In the genomic region with DNA sequence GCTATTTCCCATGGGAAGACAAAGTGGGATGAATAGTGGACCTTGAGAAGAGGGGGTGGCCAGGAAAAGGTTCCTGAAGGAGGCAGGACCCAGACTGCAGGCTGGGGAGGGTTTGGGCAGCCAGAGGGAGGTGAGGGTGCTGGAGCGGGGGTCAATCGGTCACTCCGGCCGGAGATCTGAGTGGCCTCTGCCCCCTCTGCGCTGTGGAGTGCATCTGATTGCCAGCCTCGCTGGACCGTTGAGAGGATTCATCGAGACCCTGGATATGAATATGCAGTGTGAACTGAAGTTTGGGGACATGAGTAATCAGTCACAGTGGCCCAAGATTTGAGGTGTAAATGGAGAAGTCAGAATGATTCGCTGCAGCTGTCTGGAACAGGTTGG, we compare ENCODE assay signal across 6 cellular contexts. TPM values are rescaled to one million over a fixed set of nuclear protein-coding genes. Genes with fewer than 3 reads are reported as not detected.
DNase-seq lines count a peak whose midpoint lies in the region; ATAC-seq and TF ChIP-seq lines count a peak whose summit lies in the region.

No MANE protein-coding gene starts in this region.

- H3K27me3 ChIP-seq in DND-41 (ENCODE audit: insufficient read depth, low read length, poor library complexity) (no peaks in the 10 kb centered on the region), mononuclear cell (ENCODE audit: insufficient read depth, low read length) (no peaks in the 10 kb centered on the region)

- no peak for TF ChIP-seq CTCF in DND-41 (IDR thresholded peaks at IDR 0.05; ENCODE audit: borderline replicate concordance, extremely low read depth, low read length, poor library complexity, severe bottlenecking)

- H3K27ac ChIP-seq in DND-41 (ENCODE audit: low read length): peak overlapping the region; percentile 91

- ATAC-seq in DND-41 (ENCODE audit: insufficient read depth, low read depth) (no peak), HG03280 (IDR thresholded peaks at IDR 0.05; ENCODE audit: unreplicated experiment) (no peak), GM18498 (IDR thresholded peaks at IDR 0.05; ENCODE audit: unreplicated experiment) (no peak)
- ATAC-seq in activated naive CD8-positive, alpha-beta T cell treated with anti-CD3 and anti-CD28 coated beads, Interleukin-2, amount 10 ng/mL, durations not matched to agents 7 days and 5 days (ENCODE audit: low read depth): no peak

- peak overlapping the region; percentile 94 for H3K4me2 ChIP-seq in DND-41 (ENCODE audit: insufficient read depth, low read length)

- H3K79me2 ChIP-seq in DND-41 (ENCODE audit: insufficient read depth, low read length): peaks cover 50% of the 10 kb centered on the region

- H3K36me3 Mint-ChIP-seq in activated naive CD8-positive, alpha-beta T cell treated with anti-CD3 and anti-CD28 coated beads, Interleukin-2, amount 10 ng/mL, durations not matched to agents 7 days and 5 days: peaks cover 21% of the 10 kb centered on the region

- H3K9me3 ChIP-seq in DND-41 (ENCODE audit: insufficient read depth, low read length, severe bottlenecking) (no peaks in the 10 kb centered on the region), mononuclear cell (ENCODE audit: low read depth, low read length) (no peaks in the 10 kb centered on the region)

- H3K4me1 ChIP-seq in DND-41 (ENCODE audit: insufficient read depth, low read length) (peaks cover 61% of the 10 kb centered on the region), mononuclear cell (ENCODE audit: insufficient read depth, low read length) (peaks cover 66% of the 10 kb centered on the region)

- H3K27ac Mint-ChIP-seq in activated naive CD8-positive, alpha-beta T cell treated with anti-CD3 and anti-CD28 coated beads, Interleukin-2, amount 10 ng/mL, durations not matched to agents 7 days and 5 days: peak overlapping the region; percentile 100

- POLR2A ChIA-PET in activated naive CD8-positive, alpha-beta T cell treated with anti-CD3 and anti-CD28 coated beads, Interleukin-2, amount 10 ng/mL, durations not matched to agents 7 days and 5 days (lab: Charles Lee): interaction anchor here (0.8 to 3.8 kb wide), 10 partner anchors 8 to 214 kb away, joined by 3 to 13 read pairs (median 7); partner anchors contain the start of genes CCDC106, FIZ1, ZNF581 and ZNF628

- peaks cover 3% of the 10 kb centered on the region for H3K36me3 ChIP-seq in DND-41 (ENCODE audit: insufficient read depth, low read length)

- H3K4me1 Mint-ChIP-seq in activated naive CD8-positive, alpha-beta T cell treated with anti-CD3 and anti-CD28 coated beads, Interleukin-2, amount 10 ng/mL, durations not matched to agents 7 days and 5 days: peaks cover 43% of the 10 kb centered on the region

- H3K27me3 Mint-ChIP-seq in activated naive CD8-positive, alpha-beta T cell treated with anti-CD3 and anti-CD28 coated beads, Interleukin-2, amount 10 ng/mL, durations not matched to agents 7 days and 5 days: peaks cover 7% of the 10 kb centered on the region

- peak overlapping the region; percentile 100 for H3K4me3 Mint-ChIP-seq in activated naive CD8-positive, alpha-beta T cell treated with anti-CD3 and anti-CD28 coated beads, Interleukin-2, amount 10 ng/mL, durations not matched to agents 7 days and 5 days

- H3K9ac ChIP-seq in DND-41 (ENCODE audit: low read depth, low read length): peak overlapping the region; percentile 89

- H4K20me1 ChIP-seq in DND-41 (ENCODE audit: insufficient read depth, low read length): peaks cover 15% of the 10 kb centered on the region

- H3K4me3 ChIP-seq in DND-41 (ENCODE audit: low read depth in 1 of 2, low read length in 2 of 2): peak overlapping the region; percentile 87 to 94
- H3K4me3 ChIP-seq in mononuclear cell (ENCODE audit: low read length): peak overlapping the region; percentile 75

- DNase-seq in DND-41: no peak
- DNase-seq in activated naive CD8-positive, alpha-beta T cell treated with anti-CD3 and anti-CD28 coated beads, Interleukin-2, amount 10 ng/mL, durations not matched to agents 7 days and 5 days: no peak
- no peak for DNase-seq in effector CD4-positive, alpha-beta T cell

- no peaks in the 10 kb centered on the region for H3K9me3 Mint-ChIP-seq in activated naive CD8-positive, alpha-beta T cell treated with anti-CD3 and anti-CD28 coated beads, Interleukin-2, amount 10 ng/mL, durations not matched to agents 7 days and 5 days

- peak overlapping the region; percentile 84 for H2AFZ ChIP-seq in DND-41 (ENCODE audit: low read depth, low read length)

RNA-seq across cellular contexts. Expression of gene ZNF580, which starts 5.5 kb away (rescaled TPM):
- total RNA-seq in activated naive CD8-positive, alpha-beta T cell treated with anti-CD3 and anti-CD28 coated beads, Interleukin-2, amount 10 ng/mL, durations not matched to agents 7 days and 5 days: 10 to 100 TPM; 56.6 to 59.8 TPM
- 14.4 TPM for total RNA-seq in mononuclear cell

RNA-seq across cellular contexts. Expression of gene ZNF581, which starts 8.1 kb away (rescaled TPM):
- 10 to 100 TPM; 28.6 to 31.7 TPM for total RNA-seq in activated naive CD8-positive, alpha-beta T cell treated with anti-CD3 and anti-CD28 coated beads, Interleukin-2, amount 10 ng/mL, durations not matched to agents 7 days and 5 days
- 19.0 TPM for total RNA-seq in mononuclear cell

RNA-seq across cellular contexts. Expression of gene ZNF784, which starts 11.0 kb away (rescaled TPM):
- total RNA-seq in activated naive CD8-positive, alpha-beta T cell treated with anti-CD3 and anti-CD28 coated beads, Interleukin-2, amount 10 ng/mL, durations not matched to agents 7 days and 5 days: 1 to 10 TPM; 6.3 to 7.6 TPM
- 6.3 TPM for total RNA-seq in mononuclear cell

RNA-seq across cellular contexts. Expression of gene CCDC106, which starts 12.7 kb away (rescaled TPM):
- 10 to 100 TPM; 12.1 to 13.4 TPM for total RNA-seq in activated naive CD8-positive, alpha-beta T cell treated with anti-CD3 and anti-CD28 coated beads, Interleukin-2, amount 10 ng/mL, durations not matched to agents 7 days and 5 days
- 1.9 TPM for total RNA-seq in mononuclear cell

RNA-seq across cellular contexts. Expression of gene U2AF2, which starts 19.5 kb away (rescaled TPM):
- total RNA-seq in activated naive CD8-positive, alpha-beta T cell treated with anti-CD3 and anti-CD28 coated beads, Interleukin-2, amount 10 ng/mL, durations not matched to agents 7 days and 5 days: 100 to 1,000 TPM; 257 to 267 TPM
- 55.6 TPM for total RNA-seq in mononuclear cell
